ENCODE assay signal across 17 cellular contexts in the genomic region with DNA sequence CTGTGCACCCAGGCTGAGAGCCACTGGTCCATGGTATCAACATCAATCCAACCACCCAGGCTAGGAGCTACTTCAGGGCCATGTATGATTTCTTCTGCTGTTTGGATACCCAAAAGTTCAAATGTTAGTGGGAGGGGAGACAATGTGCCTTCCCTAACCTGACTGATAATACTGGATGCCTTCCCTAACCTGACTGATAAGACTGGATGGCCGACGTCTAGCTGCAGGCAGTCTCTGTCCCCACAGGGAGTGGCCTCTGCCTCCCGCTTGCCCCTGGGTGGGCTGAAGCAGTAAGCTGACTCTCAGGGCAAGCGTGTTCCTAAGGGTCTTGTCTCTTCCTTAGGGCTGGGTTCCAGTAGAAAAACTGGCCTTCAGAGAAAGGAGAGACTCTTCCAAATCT.
DNase-seq lines count a peak whose midpoint lies in the region; ATAC-seq and TF ChIP-seq lines count a peak whose summit lies in the region.
"Had no signal": no experiment of that assay in that cellular context is flagged by ENCODE, and none has a peak within 500 bp of the region (broad histone marks: within the 10 kb centered on the region; RNA-seq: fewer than 3 reads in every experiment).

No MANE protein-coding gene starts in this region.

- intact Hi-C loops in colonic mucosa (cut with DNase I) = no loop called here

- ATAC-seq in activated naive CD8-positive, alpha-beta T cell treated with anti-CD3 and anti-CD28 coated beads, Interleukin-2, amount 10 ng/mL, durations not matched to agents 7 days and 5 days (ENCODE audit: low read depth) = no peak
- ATAC-seq: GM12878, GM23338, HCT116 had no signal

- WGBS in endodermal cell (ENCODE audit: insufficient coverage in 1 of 2, insufficient read length in 1 of 2), 2 experiments = 87 to 92% methylated on average over 2 to 4 of the region's 4 CpGs

- no peaks in the 10 kb centered on the region for H3K27me3 ChIP-seq in endodermal cell (ENCODE audit: control insufficient read depth, insufficient read depth, low read length, poor library complexity, severe bottlenecking)
- H3K27me3 ChIP-seq in colonic mucosa = no peaks in the 10 kb centered on the region

- POLR2A ChIA-PET in activated naive CD8-positive, alpha-beta T cell treated with anti-CD3 and anti-CD28 coated beads, Interleukin-2, amount 10 ng/mL, durations not matched to agents 7 days and 5 days (lab: Charles Lee) = no interaction called here

- H3K9me3 Mint-ChIP-seq in activated naive CD8-positive, alpha-beta T cell treated with anti-CD3 and anti-CD28 coated beads, Interleukin-2, amount 10 ng/mL, durations not matched to agents 7 days and 5 days = no peaks in the 10 kb centered on the region
- no peaks in the 10 kb centered on the region for H3K9me3 Mint-ChIP-seq in activated naive CD8-positive, alpha-beta T cell treated with anti-CD3 and anti-CD28 coated beads for 36 hours
- H3K9me3 Mint-ChIP-seq in endodermal cell = no peaks in the 10 kb centered on the region
- peaks cover 3% of the 10 kb centered on the region for H3K9me3 Mint-ChIP-seq in neural crest cell
- H3K9me3 Mint-ChIP-seq: GM23338, H9 had no signal

- no peak for DNase-seq in activated naive CD8-positive, alpha-beta T cell treated with anti-CD3 and anti-CD28 coated beads, Interleukin-2, amount 10 ng/mL, durations not matched to agents 7 days and 5 days
- DNase-seq in activated naive CD8-positive, alpha-beta T cell treated with anti-CD3 and anti-CD28 coated beads for 36 hours = no peak
- DNase-seq in endodermal cell (peak; percentile 36), neural crest cell (ENCODE audit: low read depth, low spot score) (no peak), NCI-H774 (lab: John Stamatoyannopoulos, UW) (no peak), MV-4-11 (lab: John Stamatoyannopoulos, UW) (no peak), colonic mucosa (no peak)
- DNase-seq: C1 segment of cervical spinal cord; CD4-positive, alpha-beta memory T cell; COR-L47; DMS153; EL; GDM1; H9 had no signal

- peak overlapping the region; percentile 31 for H3K27ac Mint-ChIP-seq in activated naive CD8-positive, alpha-beta T cell treated with anti-CD3 and anti-CD28 coated beads, Interleukin-2, amount 10 ng/mL, durations not matched to agents 7 days and 5 days
- H3K27ac Mint-ChIP-seq in activated naive CD8-positive, alpha-beta T cell treated with anti-CD3 and anti-CD28 coated beads for 36 hours = no peak overlapping the region
- H3K27ac Mint-ChIP-seq in endodermal cell (no peak overlapping the region), neural crest cell (ENCODE audit: unreplicated experiment) (peak overlapping the region; percentile 37)
- H3K27ac Mint-ChIP-seq: GM23338 had no signal

- H3K27me3 Mint-ChIP-seq in activated naive CD8-positive, alpha-beta T cell treated with anti-CD3 and anti-CD28 coated beads, Interleukin-2, amount 10 ng/mL, durations not matched to agents 7 days and 5 days = no peaks in the 10 kb centered on the region
- H3K27me3 Mint-ChIP-seq in activated naive CD8-positive, alpha-beta T cell treated with anti-CD3 and anti-CD28 coated beads for 36 hours = no peaks in the 10 kb centered on the region
- no peaks in the 10 kb centered on the region for H3K27me3 Mint-ChIP-seq in endodermal cell (ENCODE audit: insufficient read depth)
- H3K27me3 Mint-ChIP-seq in neural crest cell (ENCODE audit: low read depth) = no peaks in the 10 kb centered on the region
- H3K27me3 Mint-ChIP-seq: CD4-positive, alpha-beta memory T cell had no signal

- H3K4me3 ChIP-seq in endodermal cell (ENCODE audit: low read length) (no peak overlapping the region), colonic mucosa (no peak overlapping the region)
- H3K4me3 ChIP-seq: GM12878, GM23338 had no signal

- H3K27ac ChIP-seq in endodermal cell (ENCODE audit: low read depth, low read length) (no peak overlapping the region), colonic mucosa (no peak overlapping the region)

- H3K4me3 Mint-ChIP-seq in activated naive CD8-positive, alpha-beta T cell treated with anti-CD3 and anti-CD28 coated beads, Interleukin-2, amount 10 ng/mL, durations not matched to agents 7 days and 5 days = no peak overlapping the region
- H3K4me3 Mint-ChIP-seq in activated naive CD8-positive, alpha-beta T cell treated with anti-CD3 and anti-CD28 coated beads for 36 hours = no peak overlapping the region
- H3K4me3 Mint-ChIP-seq in endodermal cell (no peak overlapping the region), neural crest cell (no peak overlapping the region)
- H3K4me3 Mint-ChIP-seq: CD4-positive, alpha-beta memory T cell; GM23338; H9 had no signal

- H3K4me1 Mint-ChIP-seq in activated naive CD8-positive, alpha-beta T cell treated with anti-CD3 and anti-CD28 coated beads, Interleukin-2, amount 10 ng/mL, durations not matched to agents 7 days and 5 days = peaks cover 9% of the 10 kb centered on the region
- peaks cover 2% of the 10 kb centered on the region for H3K4me1 Mint-ChIP-seq in activated naive CD8-positive, alpha-beta T cell treated with anti-CD3 and anti-CD28 coated beads for 36 hours
- H3K4me1 Mint-ChIP-seq in endodermal cell = peaks cover 14% of the 10 kb centered on the region
- H3K4me1 Mint-ChIP-seq in neural crest cell = peaks cover 6% of the 10 kb centered on the region

- H3K4me1 ChIP-seq in endodermal cell (ENCODE audit: control insufficient read depth, insufficient read depth, low read length) = peaks cover 8% of the 10 kb centered on the region
- no peaks in the 10 kb centered on the region for H3K4me1 ChIP-seq in colonic mucosa

- H3K9ac ChIP-seq in endodermal cell (ENCODE audit: extremely low read depth, low read length, poor library complexity, severe bottlenecking) (no peak overlapping the region), colonic mucosa (ENCODE audit: low read depth in 2 of 2, low read length in 2 of 2) (no peak overlapping the region)

- peaks cover 19% of the 10 kb centered on the region for H3K36me3 Mint-ChIP-seq in activated naive CD8-positive, alpha-beta T cell treated with anti-CD3 and anti-CD28 coated beads, Interleukin-2, amount 10 ng/mL, durations not matched to agents 7 days and 5 days
- H3K36me3 Mint-ChIP-seq in activated naive CD8-positive, alpha-beta T cell treated with anti-CD3 and anti-CD28 coated beads for 36 hours = peaks cover 8% of the 10 kb centered on the region
- peaks cover 46% of the 10 kb centered on the region for H3K36me3 Mint-ChIP-seq in endodermal cell (ENCODE audit: low read depth)
- peaks cover 31% of the 10 kb centered on the region for H3K36me3 Mint-ChIP-seq in neural crest cell (ENCODE audit: low read depth)

- TF ChIP-seq CTCF in endodermal cell (conservative IDR thresholded peaks at IDR 0.05) (no peak), neural crest cell (conservative IDR thresholded peaks at IDR 0.05) (no peak), colonic mucosa (IDR thresholded peaks at IDR 0.05) (no peak)

- H3K9me3 ChIP-seq in endodermal cell (ENCODE audit: control insufficient read depth, low read length) (peaks cover 7% of the 10 kb centered on the region), colonic mucosa (no peaks in the 10 kb centered on the region)

- H3K36me3 ChIP-seq in endodermal cell (ENCODE audit: control insufficient read depth, insufficient read depth, low read length) (peaks cover 57% of the 10 kb centered on the region), colonic mucosa (no peaks in the 10 kb centered on the region)

Comparison
In these comparisons a context has a peak if more than half of its experiments do, and no peak if none do; other contexts are left out.
1. H3K27ac Mint-ChIP-seq: peak in activated naive CD8-positive, alpha-beta T cell treated with anti-CD3 and anti-CD28 coated beads, Interleukin-2, amount 10 ng/mL, durations not matched to agents 7 days and 5 days (single experiment) and neural crest cell (single experiment); none in activated naive CD8-positive, alpha-beta T cell treated with anti-CD3 and anti-CD28 coated beads for 36 hours (single experiment) and endodermal cell (single experiment).